15 cellular contexts compared by ENCODE assay signal in genomic region chr1:222441006-222441620, GRCh38.
DNase-seq lines count a peak whose midpoint lies in the region; ATAC-seq and TF ChIP-seq lines count a peak whose summit lies in the region.
"Had no signal": no experiment of that assay in that cellular context is flagged by ENCODE, and none has a peak within 500 bp of the region (broad histone marks: within the 10 kb centered on the region; RNA-seq: fewer than 3 reads in every experiment).

No MANE protein-coding gene starts in this region.

- H3K27me3 ChIP-seq in fibroblast of lung (ENCODE audit: control insufficient read depth, insufficient read depth, low read length) (no peaks in the 10 kb centered on the region), mesendoderm (ENCODE audit: insufficient read depth, low read length, poor library complexity) (no peaks in the 10 kb centered on the region), testis (no peaks in the 10 kb centered on the region), SK-N-SH (ENCODE audit: insufficient read depth) (peaks cover 5% of the 10 kb centered on the region; the same call in 1 of the 2 replicates)

- no peak for TF ChIP-seq RAD21 in SK-N-SH (IDR thresholded peaks at IDR 0.05; ENCODE audit: low read length)

- intact Hi-C loops in Right ventricle myocardium inferior (cut with DNase I): no loop called here
- intact Hi-C loops in cardiac septum (cut with DNase I): no loop called here
- intact Hi-C loops in testis (cut with DNase I; ENCODE audit: low total_unique reads): no loop called here

- no peak overlapping the region for H2AK5ac ChIP-seq in mesendoderm (ENCODE audit: low read length)

- no peak overlapping the region for H4K8ac ChIP-seq in mesendoderm (ENCODE audit: low read depth, low read length)

- no peak overlapping the region for H2BK15ac ChIP-seq in mesendoderm (replicated peaks; ENCODE audit: low read depth)

- no peak overlapping the region for H4K5ac ChIP-seq in mesendoderm (ENCODE audit: low read length)

- CTCF ChIA-PET in SK-N-SH (lab: Yijun Ruan, JAX): interaction anchor here (1.2 kb wide), 1 partner anchor 14 kb away, joined by 9 read pairs; no protein-coding TSS in a partner anchor

- H3K4me3 ChIP-seq in fibroblast of lung (replicated peaks in 1 of 4; ENCODE audit: control extremely low read depth in 1 of 4, insufficient read depth in 1 of 4, low read depth in 3 of 4, low read length in 4 of 4) (no peak overlapping the region), mesendoderm (ENCODE audit: low read length) (no peak overlapping the region), testis (no peak overlapping the region), SK-N-SH (ENCODE audit: low read depth in 2 of 2, low read length in 1 of 2) (no peak overlapping the region)

- H3K27ac ChIP-seq in fibroblast of lung (ENCODE audit: insufficient read depth, low read length): no peak overlapping the region
- H3K27ac ChIP-seq in mesendoderm (ENCODE audit: low read depth, low read length): no peak overlapping the region
- peak overlapping the region in 1 of 2 donors; percentile 53 for H3K27ac ChIP-seq in testis
- H3K27ac ChIP-seq in SK-N-SH (ENCODE audit: low read depth in 2 of 2, low read length in 1 of 2): no peak overlapping the region
- H3K27ac ChIP-seq: 22Rv1 had no signal

- no peak overlapping the region for H3K4me2 ChIP-seq in fibroblast of lung (ENCODE audit: extremely low read depth, insufficient read depth, low read length)
- H3K4me2 ChIP-seq in mesendoderm (ENCODE audit: low read length): no peak overlapping the region
- H3K4me2 ChIP-seq in SK-N-SH: no peak overlapping the region

- no peaks in the 10 kb centered on the region for H4K20me1 ChIP-seq in fibroblast of lung (ENCODE audit: control insufficient read depth, extremely low read depth, insufficient read depth, low read length)
- H4K20me1 ChIP-seq in SK-N-SH (ENCODE audit: insufficient read depth): no peaks in the 10 kb centered on the region

- no peaks in the 10 kb centered on the region for H3F3A ChIP-seq in SK-N-SH (replicated peaks; ENCODE audit: insufficient read depth)

- H2BK120ac ChIP-seq in mesendoderm (ENCODE audit: low read depth, low read length): no peak overlapping the region

- no CpG with 5 or more reads among the region's 7 CpGs for WGBS in mesendoderm (ENCODE audit: extremely low coverage, insufficient coverage, low lambda C conversion rate)
- WGBS in testis, 2 donors: 47 to 50% methylated on average over 6 to 7 of the region's 7 CpGs
- 56% methylated on average over 7 of the region's 7 CpGs for WGBS in SK-N-SH (ENCODE audit: low lambda C conversion rate)

- H3K23ac ChIP-seq in mesendoderm (ENCODE audit: low read length): no peak overlapping the region

- no peak overlapping the region for H2AFZ ChIP-seq in fibroblast of lung (ENCODE audit: low read length)
- no peak overlapping the region for H2AFZ ChIP-seq in SK-N-SH (ENCODE audit: low read depth)

- no peak overlapping the region for H3K4ac ChIP-seq in mesendoderm (ENCODE audit: low read depth, low read length)

- H3K4me1 ChIP-seq in fibroblast of lung (ENCODE audit: control insufficient read depth, extremely low read depth, insufficient read depth, low read length): no peaks in the 10 kb centered on the region
- H3K4me1 ChIP-seq in mesendoderm (ENCODE audit: control insufficient read depth, low read depth, low read length): no peaks in the 10 kb centered on the region
- peaks cover 33% of the 10 kb centered on the region for H3K4me1 ChIP-seq in testis
- no peaks in the 10 kb centered on the region for H3K4me1 ChIP-seq in SK-N-SH (ENCODE audit: control insufficient read depth in 1 of 2, insufficient read depth in 2 of 2, low read depth in 1 of 2, low read length in 1 of 2)

- H3K9me2 ChIP-seq in SK-N-SH: no peaks in the 10 kb centered on the region

- H3K9me3 ChIP-seq in fibroblast of lung (ENCODE audit: control insufficient read depth, insufficient read depth, low read depth, low read length): no peaks in the 10 kb centered on the region
- H3K9me3 ChIP-seq in testis: no peaks in the 10 kb centered on the region
- H3K9me3 ChIP-seq in SK-N-SH: no peaks in the 10 kb centered on the region

- POLR2A ChIA-PET in SK-N-SH (lab: Yijun Ruan, JAX): no interaction called here

- H3K56ac ChIP-seq in mesendoderm (ENCODE audit: low read length): no peak overlapping the region

- H3K9ac ChIP-seq in fibroblast of lung (ENCODE audit: insufficient read depth, low read length) (no peak overlapping the region), mesendoderm (ENCODE audit: low read length) (no peak overlapping the region), SK-N-SH (no peak overlapping the region)

- no peak for DNase-seq in Right ventricle myocardium inferior (ENCODE audit: missing footprints)
- DNase-seq in cardiac septum (ENCODE audit: low spot score): no peak
- DNase-seq in fibroblast of lung (ENCODE audit: low read depth in 2 of 2): peak; percentile 7 to 18
- peak; percentile 58 for DNase-seq in mesendoderm
- peak; percentile 44 for DNase-seq in testis
- DNase-seq in SK-N-SH: no peak
- DNase-seq in HT-29 (ENCODE audit: low spot score): no peak
- no peak for DNase-seq in NK-92 (lab: John Stamatoyannopoulos, UW; ENCODE audit: unreplicated experiment)
- DNase-seq: Karpas-422, MM.1S, NCI-H1105 treated with DMSO at 0.1 percent for 48 hours, NCI-H2171, NCI-H446 treated with DMSO at 0.1 percent for 48 hours, NCI-H774 had no signal

- TF ChIP-seq CTCF in fibroblast of lung (conservative IDR thresholded peaks at IDR 0.05 in 1 of 2, IDR thresholded peaks at IDR 0.05 in 1 of 2; ENCODE audit: low read depth in 1 of 2, low read length in 2 of 2) (no peak), testis (IDR thresholded peaks at IDR 0.05) (no peak), SK-N-SH (IDR thresholded peaks at IDR 0.05) (no peak)

- H3K36me3 ChIP-seq in fibroblast of lung (ENCODE audit: control insufficient read depth, insufficient read depth, low read length) (no peaks in the 10 kb centered on the region), mesendoderm (ENCODE audit: control insufficient read depth, insufficient read depth, low read length) (no peaks in the 10 kb centered on the region), testis (ENCODE audit: low read depth, missing control alignments) (no peaks in the 10 kb centered on the region), SK-N-SH (replicated peaks in 1 of 2; ENCODE audit: control insufficient read depth in 1 of 2, insufficient read depth in 2 of 2, low read length in 1 of 2) (no peaks in the 10 kb centered on the region)

- TF ChIP-seq EP300 in SK-N-SH (IDR thresholded peaks at IDR 0.05; ENCODE audit: borderline replicate concordance in 1 of 2, low read depth in 1 of 2, low read length in 1 of 2): no peak

- H3K18ac ChIP-seq in mesendoderm (ENCODE audit: low read length): no peak overlapping the region

- no peak overlapping the region for H2BK5ac ChIP-seq in mesendoderm (ENCODE audit: low read length)

- no peaks in the 10 kb centered on the region for H3K79me1 ChIP-seq in mesendoderm (ENCODE audit: low read length)

- TF ChIP-seq POLR2A in testis (IDR thresholded peaks at IDR 0.05): no peak

- peak; percentile 67 for ATAC-seq in Right ventricle myocardium inferior

- H3K79me2 ChIP-seq in fibroblast of lung (ENCODE audit: control insufficient read depth, insufficient read depth, low read length): no peaks in the 10 kb centered on the region
- H3K79me2 ChIP-seq in mesendoderm (ENCODE audit: control insufficient read depth, insufficient read depth, low read length): no peaks in the 10 kb centered on the region
- no peaks in the 10 kb centered on the region for H3K79me2 ChIP-seq in SK-N-SH (ENCODE audit: insufficient read depth)

TF ChIP-seq in SK-N-SH, 30 proteins besides CTCF, POLR2A, EP300 and RAD21 (continues in another document):
- TF ChIP-seq GABPA (IDR thresholded peaks at IDR 0.05; ENCODE audit: low read depth) (no peak), RXRA (IDR thresholded peaks at IDR 0.05; ENCODE audit: borderline replicate concordance, low read depth) (no peak), TAF1 (IDR thresholded peaks at IDR 0.05; ENCODE audit: borderline replicate concordance, low read depth, low read length) (no peak), MAX (IDR thresholded peaks at IDR 0.05; ENCODE audit: low read depth) (no peak), RCOR1 (IDR thresholded peaks at IDR 0.05; ENCODE audit: low read length) (no peak), SIN3A (IDR thresholded peaks at IDR 0.05; ENCODE audit: borderline replicate concordance, low read depth, low read length) (no peak), POLR2AphosphoS5 (IDR thresholded peaks at IDR 0.05; ENCODE audit: low read depth, low read length) (no peak), EZH2phosphoT487 (IDR thresholded peaks at IDR 0.05; ENCODE audit: borderline replicate concordance, low read depth) (no peak), PBX3 (IDR thresholded peaks at IDR 0.05) (no peak), MEF2A (IDR thresholded peaks at IDR 0.05; ENCODE audit: borderline replicate concordance, low read depth) (no peak), ZBTB33 (IDR thresholded peaks at IDR 0.05; ENCODE audit: borderline replicate concordance, low read depth) (no peak)

Comparison
In these comparisons a context has a peak if more than half of its experiments do, and no peak if none do; other contexts are left out.
1. DNase-seq: peak in fibroblast of lung (2 of 2), mesendoderm (single experiment) and testis (single experiment); none in Right ventricle myocardium inferior (single experiment), cardiac septum (single experiment), SK-N-SH (single experiment), HT-29 (single experiment) and NK-92 (single experiment).